2 cellular contexts compared by ENCODE assay signal in genomic region chr7:123275036-123275753, GRCh38.
A peak's percentile ranks its signal among the peaks of the same experiment; 100 is the strongest.
TF ChIP-seq lines count a peak whose summit lies in the region.

No MANE protein-coding gene starts in this region.

TF ChIP-seq in SK-N-SH treated with all-trans-retinoic acid at 6 μM for 48 hours, 23 proteins besides CTCF, POLR2A, EP300 and RAD21:
- TF ChIP-seq CSDC2 (CRISPR knock-in tag; IDR thresholded peaks at IDR 0.05) (no peak), ISL1 (CRISPR knock-in tag; IDR thresholded peaks at IDR 0.05) (peak; percentile 58; the same call in 1 of the 2 replicates)

TF ChIP-seq in neural cell, 6 proteins besides CTCF, POLR2A, EP300 and RAD21:
- TF ChIP-seq REST (IDR thresholded peaks at IDR 0.05; ENCODE audit: borderline replicate concordance) (peak; percentile 29), POLR2AphosphoS5 (IDR thresholded peaks at IDR 0.05) (peak; percentile 68), SMC3 (conservative IDR thresholded peaks at IDR 0.05; ENCODE audit: poor library complexity) (no peak)
